ENCODE assay signal across 25 cellular contexts in genomic region chr2:71643674-71644357, GRCh38.
"Had no signal": no experiment of that assay in that cellular context is flagged by ENCODE, and none has a peak within 500 bp of the region (broad histone marks: within the 10 kb centered on the region; RNA-seq: fewer than 3 reads in every experiment).

No MANE protein-coding gene starts in this region.

- H3K27ac ChIP-seq: coronary artery, epithelial cell of prostate, heart right ventricle, lower lobe of right lung, ovary, thyroid gland had no signal

- H3K4me3 ChIP-seq: breast epithelium, coronary artery, heart right ventricle, lower lobe of right lung, ovary, psoas muscle, thyroid gland had no signal

- H3K4me1 Mint-ChIP-seq: activated B cell treated with CpG ODN at 0.5 μM for 24 hours; activated CD4-positive, alpha-beta T cell treated with anti-CD3 and anti-CD28 coated beads for 36 hours; naive thymus-derived CD4-positive, alpha-beta T cell; neural crest cell had no signal

- H3K4me3 Mint-ChIP-seq: activated B cell treated with CpG ODN at 0.5 μM for 24 hours; activated CD4-positive, alpha-beta T cell treated with anti-CD3 and anti-CD28 coated beads for 36 hours; activated naive CD8-positive, alpha-beta T cell; activated T-cell treated with anti-CD3 and anti-CD28 coated beads, Interleukin-2, amount 50 U/mL, for 4 hours; naive thymus-derived CD4-positive, alpha-beta T cell; neural crest cell; stimulated activated naive CD8-positive, alpha-beta T cell treated with anti-CD3 and anti-CD28 coated beads, Interleukin-15, Interleukin-2, amounts not matched to agents 100 ng/mL and 50 ng/mL, for 24 hours had no signal

- ATAC-seq: activated CD4-positive, alpha-beta T cell treated with anti-CD3 and anti-CD28 coated beads for 36 hours; activated T-cell treated with anti-CD3 and anti-CD28 coated beads, Interleukin-2, amount 50 U/mL, for 4 hours; heart right ventricle; left lobe of liver; lower lobe of right lung; naive thymus-derived CD4-positive, alpha-beta T cell; psoas muscle; right cardiac atrium had no signal

- H3K36me3 Mint-ChIP-seq: activated naive CD8-positive, alpha-beta T cell; naive thymus-derived CD4-positive, alpha-beta T cell had no signal

- H3K36me3 ChIP-seq: breast epithelium, lower lobe of right lung, ovary, thyroid gland had no signal

- H3K4me1 ChIP-seq: breast epithelium, lower lobe of right lung had no signal

- DNase-seq: activated B cell treated with CpG ODN at 0.5 μM for 24 hours; activated CD4-positive, alpha-beta T cell treated with anti-CD3 and anti-CD28 coated beads for 36 hours; activated CD4-positive, alpha-beta T cell treated with anti-CD3 and anti-CD28 coated beads, Interleukin-2, amount 50 U/mL, for 4 hours; activated CD8-positive, alpha-beta memory T cell treated with anti-CD3 and anti-CD28 coated beads, Interleukin-2, amount 50 U/mL, for 48 hours; activated naive CD4-positive, alpha-beta T cell; activated T-cell treated with anti-CD3 and anti-CD28 coated beads, Interleukin-2, amount 50 U/mL, for 4 hours; heart right ventricle; kidney; lower lobe of right lung; naive thymus-derived CD4-positive, alpha-beta T cell; ovary; psoas muscle; right cardiac atrium; stimulated activated CD4-positive, alpha-beta T cell treated with anti-CD3 and anti-CD28 coated beads, Interleukin-1b, Interleukin-23, amount 100 ng/mL, for 48 hours; substantia nigra; T-helper 9 cell; thyroid gland had no signal

- H3K27me3 ChIP-seq: breast epithelium, heart right ventricle, ovary, thyroid gland had no signal

- H3K9me3 Mint-ChIP-seq: activated T-cell treated with anti-CD3 and anti-CD28 coated beads, Interleukin-2, amount 50 U/mL, for 4 hours; activated T-helper 2 cell treated with anti-CD3 and anti-CD28 coated beads, Interferon-gamma antibody, Interleukin-2, Interleukin-4, amounts not matched to agents 10 μg/mL and 5 μg/mL and 100 μg/mL, durations not matched to agents 14 hours and 24 hours and 36 hours; neural crest cell; stimulated activated naive CD8-positive, alpha-beta T cell treated with anti-CD3 and anti-CD28 coated beads, Interleukin-15, Interleukin-2, amounts not matched to agents 100 ng/mL and 50 ng/mL, for 24 hours had no signal

- H3K27ac Mint-ChIP-seq: activated B cell treated with CpG ODN at 0.5 μM for 24 hours; activated CD4-positive, alpha-beta T cell treated with anti-CD3 and anti-CD28 coated beads for 36 hours; activated naive CD8-positive, alpha-beta T cell; activated T-helper 2 cell treated with anti-CD3 and anti-CD28 coated beads, Interferon-gamma antibody, Interleukin-2, Interleukin-4, amounts not matched to agents 10 μg/mL and 5 μg/mL and 100 μg/mL, durations not matched to agents 14 hours and 24 hours and 36 hours; naive thymus-derived CD4-positive, alpha-beta T cell; stimulated activated naive CD8-positive, alpha-beta T cell treated with anti-CD3 and anti-CD28 coated beads, Interleukin-15, Interleukin-2, amounts not matched to agents 100 ng/mL and 50 ng/mL, for 24 hours had no signal

- H3K9me3 ChIP-seq: breast epithelium, lower lobe of right lung, ovary, psoas muscle, thyroid gland had no signal
